In genomic region chr14:64502476-64503183, GRCh38 we compare ENCODE assay signal across 8 cellular contexts. TPM values are rescaled to one million over a fixed set of nuclear protein-coding genes. Genes with fewer than 3 reads are reported as not detected.
A peak's percentile ranks its signal among the peaks of the same experiment; 100 is the strongest.
DNase-seq lines count a peak whose midpoint lies in the region; ATAC-seq and TF ChIP-seq lines count a peak whose summit lies in the region.

No MANE protein-coding gene starts in this region.

- H3K27me3 ChIP-seq in Peyer's patch (no peaks in the 10 kb centered on the region), kidney epithelial cell (ENCODE audit: control insufficient read depth, insufficient read depth, low read length) (no peaks in the 10 kb centered on the region)

- H3K27ac ChIP-seq in Peyer's patch: peak overlapping the region; percentile 98 to 100 (median 99)

- peaks cover 5 to 49% (median 22%) of the 10 kb centered on the region in 4 donors for H3K4me1 ChIP-seq in Peyer's patch

- no peak for ATAC-seq in GM19467 (IDR thresholded peaks at IDR 0.05; ENCODE audit: unreplicated experiment)

- H3K4me3 ChIP-seq in Peyer's patch (peak overlapping the region; percentile 81 to 91 (median 90)), kidney epithelial cell (ENCODE audit: low read depth, low read length) (peak overlapping the region; percentile 63)

- DNase-seq in NCI-H1105 treated with DMSO at 0.1 percent for 48 hours (lab: John Stamatoyannopoulos, UW) (peak; percentile 23), NCI-H1105 (lab: John Stamatoyannopoulos, UW) (no peak), Peyer's patch (peak in 2 of 3 donors; percentile 49 to 69), astrocyte of the hippocampus (ENCODE audit: low read depth, low spot score) (peak; percentile 46), kidney epithelial cell (ENCODE audit: low read depth) (no peak)
- peak in 4 of 6 experiments; percentile 16 to 50 (median 28) for DNase-seq in stimulated activated naive CD4-positive, alpha-beta T cell (lab: John Stamatoyannopoulos, UW)
- DNase-seq in effector CD8-positive, alpha-beta T cell (lab: John Stamatoyannopoulos, UW): no peak

- TF ChIP-seq CTCF in Peyer's patch (IDR thresholded peaks at IDR 0.05) (peak in 1 of 6 experiments; percentile 1), kidney epithelial cell (IDR thresholded peaks at IDR 0.05; ENCODE audit: insufficient read depth, low read length, poor library complexity, severe bottlenecking) (no peak)

- no peaks in the 10 kb centered on the region for H3K9me3 ChIP-seq in Peyer's patch

- no peak for TF ChIP-seq POLR2A in Peyer's patch (IDR thresholded peaks at IDR 0.05)

- H3K36me3 ChIP-seq in Peyer's patch (no peaks in the 10 kb centered on the region), kidney epithelial cell (ENCODE audit: control insufficient read depth, insufficient read depth, low read length) (no peaks in the 10 kb centered on the region)

RNA-seq across cellular contexts. Expression of gene ZBTB25, which starts 1.0 kb away (rescaled TPM):
- total RNA-seq in Peyer's patch (10 to 100 TPM in 3 of 4 donors, 1 to 10 TPM in 1; 4.2 to 12.1 (median 11.4) TPM), kidney epithelial cell (7.4 and 10.1 TPM in 2 replicates)

RNA-seq across cellular contexts. Expression of gene ZBTB1, which starts 1.9 kb away (rescaled TPM):
- 10 to 100 TPM; 32.6 to 75.1 (median 49.1) TPM for total RNA-seq in Peyer's patch
- total RNA-seq in kidney epithelial cell: 44.1 and 46.3 TPM in 2 replicates

RNA-seq across cellular contexts. Expression of gene AKAP5, which starts 37.3 kb away (rescaled TPM):
- total RNA-seq in Peyer's patch (1 to 10 TPM in 3 of 4 donors, under 1 TPM in 1; 0.57 to 2.8 (median 2.4) TPM), kidney epithelial cell (1.2 and 1.5 TPM in 2 replicates)

RNA-seq across cellular contexts. Expression of gene HSPA2, which starts 37.9 kb away (rescaled TPM):
- total RNA-seq in Peyer's patch: 1 to 10 TPM; 4.2 to 9.9 (median 6.8) TPM
- total RNA-seq in kidney epithelial cell: 12.0 and 14.2 TPM in 2 replicates

RNA-seq across cellular contexts. Expression of gene PPP1R36, which starts 47.1 kb away (rescaled TPM):
- 1 to 10 TPM in 3 of 4 donors, not detected in 1; 1.9 to 7.4 (median 2.1) TPM for total RNA-seq in Peyer's patch
- 0.75 and 1.2 TPM in 2 replicates for total RNA-seq in kidney epithelial cell

Comparison
In these comparisons a context has a peak if more than half of its experiments do, and no peak if none do; other contexts are left out.
1. DNase-seq: peak in NCI-H1105 treated with DMSO at 0.1 percent for 48 hours (single experiment), Peyer's patch (2 of 3), astrocyte of the hippocampus (single experiment) and stimulated activated naive CD4-positive, alpha-beta T cell (4 of 6); none in NCI-H1105 (single experiment), kidney epithelial cell (single experiment) and effector CD8-positive, alpha-beta T cell (single experiment).